8 cellular contexts compared by ENCODE assay signal in genomic region chr2:112542974-112543760, GRCh38. TPM values are rescaled to one million over a fixed set of nuclear protein-coding genes. Genes with fewer than 3 reads are reported as not detected.
DNase-seq lines count a peak whose midpoint lies in the region; ATAC-seq and TF ChIP-seq lines count a peak whose summit lies in the region.

No MANE protein-coding gene starts in this region.

- peak overlapping the region; percentile 79 for H3K27ac ChIP-seq in 22Rv1
- peak overlapping the region; percentile 71 for H3K27ac ChIP-seq in mammary epithelial cell (ENCODE audit: insufficient read depth, low read depth, low read length)

- H3K27me3 ChIP-seq in mammary epithelial cell (ENCODE audit: insufficient read depth, low read length), result no peaks in the 10 kb centered on the region

- dilution Hi-C loops in mammary epithelial cell (cut with HindIII; ENCODE audit: low sequenced_read_pairs), result no loop called here

- no peaks in the 10 kb centered on the region for H3K27me3 Mint-ChIP-seq in HFFc6 (ENCODE audit: insufficient read depth)

- no peak overlapping the region for H3K27ac Mint-ChIP-seq in HFFc6

- no peaks in the 10 kb centered on the region for H3K9me3 ChIP-seq in mammary epithelial cell (replicated peaks; ENCODE audit: insufficient read depth, low read length)
- no peaks in the 10 kb centered on the region for H3K9me3 ChIP-seq in mucosa of descending colon

- DNase-seq in NCI-H146 (lab: John Stamatoyannopoulos, UW), result peak; percentile 18
- DNase-seq in mammary epithelial cell, result peak; percentile 36
- DNase-seq in mucosa of descending colon, result peak in 1 of 3 donors; percentile 5
- no peak for DNase-seq in HFFc6
- DNase-seq in NCI-H2196 (lab: John Stamatoyannopoulos, UW; ENCODE audit: unreplicated experiment), result no peak

- intact Hi-C loops in mammary epithelial cell (cut with micrococcal nuclease), result loop anchor here (1.0 to 5.0 kb wide), 2 partner anchors 34 to 62 kb away; no protein-coding TSS in a partner anchor
- intact Hi-C loops in mucosa of descending colon (cut with DNase I, micrococcal nuclease), result no loop called here

- peaks cover 5% of the 10 kb centered on the region for H3K36me3 Mint-ChIP-seq in HFFc6 (ENCODE audit: low read depth)

- H3K4me3 Mint-ChIP-seq in HFFc6, result no peak overlapping the region

- peak overlapping the region; percentile 98 for H2AFZ ChIP-seq in mammary epithelial cell (ENCODE audit: low read depth, low read length)

- H3K4me2 ChIP-seq in mammary epithelial cell (ENCODE audit: insufficient read depth, low read depth, low read length), result peak overlapping the region; percentile 80

- 3% methylated on average over 17 of the region's 20 CpGs for WGBS in mammary epithelial cell (ENCODE audit: low coverage, missing lambda C conversion rate)

- H3K79me2 ChIP-seq in mammary epithelial cell (ENCODE audit: insufficient read depth, low read length), result peaks cover 56% of the 10 kb centered on the region

- H3K4me1 ChIP-seq in mammary epithelial cell (ENCODE audit: insufficient read depth, low read length) (peaks cover 18% of the 10 kb centered on the region), mucosa of descending colon (ENCODE audit: low read depth) (peaks cover 15% of the 10 kb centered on the region)

- ATAC-seq in mucosa of descending colon (peak; percentile 3), HG03108 (IDR thresholded peaks at IDR 0.05; ENCODE audit: unreplicated experiment) (no peak)

- BruUV-seq in mammary epithelial cell (replicated peaks; lab: Mats Ljungman, UMichigan), result no TSS peak

- H3K4me1 Mint-ChIP-seq in HFFc6 (ENCODE audit: low read depth), result peaks cover 16% of the 10 kb centered on the region

- peak; percentile 22; the same call in 1 of the 2 replicates for TF ChIP-seq CTCF in 22Rv1 (IDR thresholded peaks at IDR 0.05)
- TF ChIP-seq CTCF in mammary epithelial cell (conservative IDR thresholded peaks at IDR 0.05 in 1 of 2, IDR thresholded peaks at IDR 0.05 in 1 of 2; ENCODE audit: extremely low read depth in 1 of 2, insufficient read depth in 1 of 2, low read depth in 1 of 2, low read length in 2 of 2), result peak in 1 of 2 donors; percentile 15
- TF ChIP-seq CTCF in mucosa of descending colon (IDR thresholded peaks at IDR 0.05), result no peak
- no peak for TF ChIP-seq CTCF in HFFc6 (IDR thresholded peaks at IDR 0.05)

- CTCF ChIA-PET in mammary epithelial cell (lab: Charles Lee; ENCODE audit: low non-redundant PET), result no interaction called here

- peaks cover 10% of the 10 kb centered on the region for H3K36me3 ChIP-seq in mammary epithelial cell (ENCODE audit: insufficient read depth, low read length)
- H3K36me3 ChIP-seq in mucosa of descending colon (ENCODE audit: low read depth), result no peaks in the 10 kb centered on the region

- H3K4me3 ChIP-seq in GM08714 (ENCODE audit: low read length), result peak overlapping the region; percentile 97
- peak overlapping the region; percentile 73 to 86 (median 78) for H3K4me3 ChIP-seq in mammary epithelial cell (replicated peaks in 1 of 3; ENCODE audit: insufficient read depth in 1 of 3, low read depth in 2 of 3, low read length in 3 of 3)
- peak overlapping the region; percentile 88 for H3K4me3 ChIP-seq in mucosa of descending colon

- H3K9me3 Mint-ChIP-seq in HFFc6, result no peaks in the 10 kb centered on the region

- no peaks in the 10 kb centered on the region for H4K20me1 ChIP-seq in mammary epithelial cell (ENCODE audit: insufficient read depth, low read length)

- in situ Hi-C loops in mammary epithelial cell (cut with MboI; ENCODE audit: low sequenced_read_pairs in 2 of 2), result no loop called here

- H3K9ac ChIP-seq in mammary epithelial cell (ENCODE audit: insufficient read depth, low read length), result peak overlapping the region; percentile 81

RNA-seq across cellular contexts. Expression of gene POLR1B, which starts 0.9 kb away (rescaled TPM):
- total RNA-seq in mammary epithelial cell, result 10 to 100 TPM; 23.0 to 41.1 TPM
- 17.6 TPM for polyA plus RNA-seq in mammary epithelial cell
- 65.0 TPM for polyA minus RNA-seq in mammary epithelial cell
- 10 to 100 TPM; 10.1 to 18.3 (median 18.1) TPM for total RNA-seq in mucosa of descending colon
- 10 to 100 TPM; 15.1 to 27.5 (median 17.6) TPM for total RNA-seq in HFFc6 (2021; fragmentation: NEBNext Ultra II Directional; extraction: Animal tissue kit (Norgen Biotek cat#: 25700))

RNA-seq across cellular contexts. Expression of gene CHCHD5, which starts 41.2 kb away (rescaled TPM):
- 10 to 100 TPM; 10.2 to 42.6 TPM for total RNA-seq in mammary epithelial cell
- 32.6 TPM for polyA plus RNA-seq in mammary epithelial cell
- polyA minus RNA-seq in mammary epithelial cell, result 19.7 TPM
- 10 to 100 TPM; 20.9 to 28.8 (median 26.1) TPM for total RNA-seq in mucosa of descending colon
- total RNA-seq in HFFc6 (2021; fragmentation: NEBNext Ultra II Directional; extraction: Animal tissue kit (Norgen Biotek cat#: 25700)), result 10 to 100 TPM; 26.9 to 43.2 (median 32.6) TPM

Comparison
In these comparisons a context has a peak if more than half of its experiments do, and no peak if none do; other contexts are left out.
1. DNase-seq: peak in NCI-H146 (single experiment) and mammary epithelial cell (single experiment); none in HFFc6 (single experiment) and NCI-H2196 (single experiment).
2. Peak in every context shown above with its lines, with median percentiles within 50 percentile points of each other: H3K4me3 ChIP-seq.